Comparison of ENCODE assay signal across 9 cellular contexts in the genomic region with DNA sequence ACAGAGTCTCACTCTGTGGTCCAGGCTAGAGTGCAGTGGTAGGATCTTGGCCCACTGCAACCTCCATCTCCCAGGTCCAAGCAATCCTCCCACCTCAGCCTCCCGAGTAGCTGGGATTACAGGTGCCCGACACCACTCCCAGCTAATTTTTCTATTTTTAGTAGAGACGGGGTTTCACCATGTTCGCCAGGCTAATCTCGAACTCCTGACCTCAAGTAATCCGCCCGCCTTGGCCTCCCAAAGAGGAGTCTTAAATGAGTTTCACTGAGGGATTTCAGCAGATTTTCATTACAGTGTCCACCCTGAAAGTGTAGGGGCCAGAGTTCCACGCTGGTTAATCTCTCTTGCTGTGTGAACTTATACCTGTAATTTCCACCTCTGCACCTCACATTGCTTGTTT. TPM values are rescaled to one million over a fixed set of nuclear protein-coding genes. Genes with fewer than 3 reads are reported as not detected.
DNase-seq lines count a peak whose midpoint lies in the region; ATAC-seq and TF ChIP-seq lines count a peak whose summit lies in the region.
"Had no signal": no experiment of that assay in that cellular context is flagged by ENCODE, and none has a peak within 500 bp of the region (broad histone marks: within the 10 kb centered on the region; RNA-seq: fewer than 3 reads in every experiment).

No MANE protein-coding gene starts in this region.

- DNase-seq in CD4-positive, alpha-beta T cell = no peak
- no peak for DNase-seq in HAP-1 (ENCODE audit: low spot score in 2 of 2)
- DNase-seq in activated B cell treated with CpG ODN at 0.5 μM for 24 hours = no peak
- DNase-seq in natural killer cell treated with Interleukin-12 subunit alpha and Interleukin-12 subunit beta and Interleukin-15 and Interleukin-18, amount 100 ng/mL, for 72 hours (ENCODE audit: low spot score) = no peak
- no peak for DNase-seq in activated CD4-positive, CD25-positive, alpha-beta regulatory T cell (lab: John Stamatoyannopoulos, UW)
- DNase-seq in AG08395 (ENCODE audit: low spot score) = no peak
- no peak for DNase-seq in GM20000 (ENCODE audit: low spot score)

- H3K4me3 Mint-ChIP-seq in CD4-positive, alpha-beta T cell = peak overlapping the region; percentile 86
- H3K4me3 Mint-ChIP-seq in activated B cell treated with CpG ODN at 0.5 μM for 24 hours = peak overlapping the region; percentile 99
- peak overlapping the region; percentile 97 for H3K4me3 Mint-ChIP-seq in natural killer cell treated with Interleukin-12 subunit alpha and Interleukin-12 subunit beta and Interleukin-15 and Interleukin-18, amount 100 ng/mL, for 72 hours

- no peak for TF ChIP-seq CTCF in CD4-positive, alpha-beta T cell (IDR thresholded peaks at IDR 0.05)
- no peak for TF ChIP-seq CTCF in activated B cell treated with CpG ODN at 0.5 μM for 24 hours (IDR thresholded peaks at IDR 0.05)
- no peak for TF ChIP-seq CTCF in GM20000 (IDR thresholded peaks at IDR 0.05; ENCODE audit: extremely low read depth, missing control alignments)

- ATAC-seq in CD4-positive, alpha-beta T cell (ENCODE audit: poor library complexity) = peak; percentile 4
- ATAC-seq in activated B cell treated with CpG ODN at 0.5 μM for 24 hours (ENCODE audit: low read depth) (peak; percentile 3), HG02981 (IDR thresholded peaks at IDR 0.05; ENCODE audit: unreplicated experiment) (no peak)
- no peak for ATAC-seq in natural killer cell treated with Interleukin-12 subunit alpha and Interleukin-12 subunit beta and Interleukin-15 and Interleukin-18, amount 100 ng/mL, for 72 hours

- H3K36me3 Mint-ChIP-seq in CD4-positive, alpha-beta T cell (ENCODE audit: low read depth) = peaks cover 46% of the 10 kb centered on the region
- peaks cover 46% of the 10 kb centered on the region for H3K36me3 Mint-ChIP-seq in activated B cell treated with CpG ODN at 0.5 μM for 24 hours (ENCODE audit: low read depth)
- peaks cover 40% of the 10 kb centered on the region for H3K36me3 Mint-ChIP-seq in natural killer cell treated with Interleukin-12 subunit alpha and Interleukin-12 subunit beta and Interleukin-15 and Interleukin-18, amount 100 ng/mL, for 72 hours

- CTCF ChIA-PET in CD4-positive, alpha-beta T cell (lab: Charles Lee) = interaction anchor here (1.5 to 1.6 kb wide), 2 partner anchors 9 to 127 kb away, joined by 3 to 7 read pairs; partner anchors contain the start of gene GDPD5
- CTCF ChIA-PET in activated B cell treated with CpG ODN at 0.5 μM for 24 hours (lab: Charles Lee) = interaction anchor here (2.6 kb wide), 1 partner anchor 10 kb away, joined by 8 read pairs; no protein-coding TSS in a partner anchor

- H3K36me3 ChIP-seq in HAP-1 (replicated peaks) = peaks cover 45% of the 10 kb centered on the region

- H3K27me3 Mint-ChIP-seq in CD4-positive, alpha-beta T cell = no peaks in the 10 kb centered on the region
- H3K27me3 Mint-ChIP-seq in activated B cell treated with CpG ODN at 0.5 μM for 24 hours = peaks cover 5% of the 10 kb centered on the region
- H3K27me3 Mint-ChIP-seq in natural killer cell treated with Interleukin-12 subunit alpha and Interleukin-12 subunit beta and Interleukin-15 and Interleukin-18, amount 100 ng/mL, for 72 hours = peaks cover 3 to 9% of the 10 kb centered on the region in 2 donors

- in situ Hi-C loops in HAP-1 (cut with MboI; ENCODE audit: low sequenced_read_pairs) = no loop called here

- H3K4me1 ChIP-seq in HAP-1 = peaks cover 11% of the 10 kb centered on the region

- H3K4me1 Mint-ChIP-seq in CD4-positive, alpha-beta T cell (ENCODE audit: low read depth) = peaks cover 48% of the 10 kb centered on the region
- peaks cover 43% of the 10 kb centered on the region for H3K4me1 Mint-ChIP-seq in activated B cell treated with CpG ODN at 0.5 μM for 24 hours
- peaks cover 35 to 41% of the 10 kb centered on the region in 2 donors for H3K4me1 Mint-ChIP-seq in natural killer cell treated with Interleukin-12 subunit alpha and Interleukin-12 subunit beta and Interleukin-15 and Interleukin-18, amount 100 ng/mL, for 72 hours (ENCODE audit: low read depth in 2 of 2)

- H3K4me3 ChIP-seq in HAP-1 = peak overlapping the region; percentile 99

- intact Hi-C loops in CD4-positive, alpha-beta T cell (cut with DNase I, micrococcal nuclease) = loop anchor here in 1 of 2 experiments (2.0 to 10.0 kb wide), 4 partner anchors 33 to 904 kb away; partner anchors contain the start of genes KLHL35, LIPT2, SPCS2 and XRRA1
- intact Hi-C loops in activated B cell treated with CpG ODN at 0.5 μM for 24 hours (cut with micrococcal nuclease) = loop anchor here (2.0 to 10.0 kb wide), 4 partner anchors 126 to 1004 kb away; partner anchors contain the start of genes GDPD5 and PGM2L1

- H3K9me3 Mint-ChIP-seq in CD4-positive, alpha-beta T cell = no peaks in the 10 kb centered on the region
- H3K9me3 Mint-ChIP-seq in activated B cell treated with CpG ODN at 0.5 μM for 24 hours = no peaks in the 10 kb centered on the region
- H3K9me3 Mint-ChIP-seq in natural killer cell treated with Interleukin-12 subunit alpha and Interleukin-12 subunit beta and Interleukin-15 and Interleukin-18, amount 100 ng/mL, for 72 hours = no peaks in the 10 kb centered on the region

- H3K9me3 ChIP-seq in CD4-positive, alpha-beta T cell (ENCODE audit: control insufficient read depth, low read length) = no peaks in the 10 kb centered on the region
- no peaks in the 10 kb centered on the region for H3K9me3 ChIP-seq in HAP-1

- H3K27me3 ChIP-seq in CD4-positive, alpha-beta T cell (ENCODE audit: control insufficient read depth, insufficient read depth, low read length) = no peaks in the 10 kb centered on the region
- H3K27me3 ChIP-seq in HAP-1 (ENCODE audit: low read depth) = no peaks in the 10 kb centered on the region
- H3K27me3 ChIP-seq: brain microvascular endothelial cell had no signal

- POLR2A ChIA-PET in CD4-positive, alpha-beta T cell (lab: Charles Lee) = interaction anchor here (1.4 to 1.7 kb wide), 3 partner anchors 10 to 46 kb away, joined by 4 to 5 read pairs (median 5); no protein-coding TSS in a partner anchor
- POLR2A ChIA-PET in activated B cell treated with CpG ODN at 0.5 μM for 24 hours (lab: Charles Lee) = interaction anchor here (1.1 to 1.4 kb wide), 2 partner anchors 9 to 119 kb away, joined by 5 to 7 read pairs; no protein-coding TSS in a partner anchor

- H3K27ac ChIP-seq in CD4-positive, alpha-beta T cell (ENCODE audit: low read depth, low read length) = no peak overlapping the region

- H3K27ac Mint-ChIP-seq in CD4-positive, alpha-beta T cell = peak overlapping the region; percentile 92
- H3K27ac Mint-ChIP-seq in activated B cell treated with CpG ODN at 0.5 μM for 24 hours = peak overlapping the region; percentile 98
- peak overlapping the region; percentile 96 to 98 for H3K27ac Mint-ChIP-seq in natural killer cell treated with Interleukin-12 subunit alpha and Interleukin-12 subunit beta and Interleukin-15 and Interleukin-18, amount 100 ng/mL, for 72 hours

RNA-seq across cellular contexts. Expression of gene RPS3, which starts 0.4 kb away (rescaled TPM):
- 1,000 to 10,000 TPM; 4,753 to 4,828 TPM for total RNA-seq in CD4-positive, alpha-beta T cell
- total RNA-seq in activated B cell treated with CpG ODN at 0.5 μM for 24 hours = 4,635 and 5,236 TPM in 2 replicates
- 1,000 to 10,000 TPM; 2,083 to 2,343 TPM for total RNA-seq in natural killer cell treated with Interleukin-12 subunit alpha and Interleukin-12 subunit beta and Interleukin-15 and Interleukin-18, amount 100 ng/mL, for 72 hours

RNA-seq across cellular contexts. Expression of gene KLHL35, which starts 34.1 kb away (rescaled TPM):
- under 1 TPM; 0.33 to 0.81 TPM for total RNA-seq in CD4-positive, alpha-beta T cell
- 0.11 and 0.49 TPM in 2 replicates for total RNA-seq in activated B cell treated with CpG ODN at 0.5 μM for 24 hours
- total RNA-seq in natural killer cell treated with Interleukin-12 subunit alpha and Interleukin-12 subunit beta and Interleukin-15 and Interleukin-18, amount 100 ng/mL, for 72 hours = 1 to 10 TPM in 1 of 2 donors, under 1 TPM in 1; 0.62 to 1.5 TPM

RNA-seq across cellular contexts. Expression of gene ARRB1, which starts 47.4 kb away (rescaled TPM):
- 10 to 100 TPM; 26.7 to 27.8 TPM for total RNA-seq in CD4-positive, alpha-beta T cell
- total RNA-seq in activated B cell treated with CpG ODN at 0.5 μM for 24 hours = 0.24 and 0.62 TPM in 2 replicates
- 10 to 100 TPM; 47.8 to 54.5 TPM for total RNA-seq in natural killer cell treated with Interleukin-12 subunit alpha and Interleukin-12 subunit beta and Interleukin-15 and Interleukin-18, amount 100 ng/mL, for 72 hours

Comparison
In these comparisons a context has a peak if more than half of its experiments do, and no peak if none do; other contexts are left out.
1. ATAC-seq: peak in CD4-positive, alpha-beta T cell (single experiment) and activated B cell treated with CpG ODN at 0.5 μM for 24 hours (single experiment); none in natural killer cell treated with Interleukin-12 subunit alpha and Interleukin-12 subunit beta and Interleukin-15 and Interleukin-18, amount 100 ng/mL, for 72 hours (0 of 2) and HG02981 (single experiment).
2. RNA of gene ARRB1, which starts 47.4 kb away (total RNA-seq): 47.8 to 54.5 TPM in natural killer cell treated with Interleukin-12 subunit alpha and Interleukin-12 subunit beta and Interleukin-15 and Interleukin-18, amount 100 ng/mL, for 72 hours and 26.7 to 27.8 TPM in CD4-positive, alpha-beta T cell; 0.24 to 0.62 TPM in activated B cell treated with CpG ODN at 0.5 μM for 24 hours; every median in the first group is over 10 times any median in the second.
3. Peak in every context shown above with its lines, with median percentiles within 50 percentile points of each other: H3K27ac Mint-ChIP-seq and H3K4me3 Mint-ChIP-seq.